Comparison of ENCODE assay signal across 1 cellular context in the genomic region with DNA sequence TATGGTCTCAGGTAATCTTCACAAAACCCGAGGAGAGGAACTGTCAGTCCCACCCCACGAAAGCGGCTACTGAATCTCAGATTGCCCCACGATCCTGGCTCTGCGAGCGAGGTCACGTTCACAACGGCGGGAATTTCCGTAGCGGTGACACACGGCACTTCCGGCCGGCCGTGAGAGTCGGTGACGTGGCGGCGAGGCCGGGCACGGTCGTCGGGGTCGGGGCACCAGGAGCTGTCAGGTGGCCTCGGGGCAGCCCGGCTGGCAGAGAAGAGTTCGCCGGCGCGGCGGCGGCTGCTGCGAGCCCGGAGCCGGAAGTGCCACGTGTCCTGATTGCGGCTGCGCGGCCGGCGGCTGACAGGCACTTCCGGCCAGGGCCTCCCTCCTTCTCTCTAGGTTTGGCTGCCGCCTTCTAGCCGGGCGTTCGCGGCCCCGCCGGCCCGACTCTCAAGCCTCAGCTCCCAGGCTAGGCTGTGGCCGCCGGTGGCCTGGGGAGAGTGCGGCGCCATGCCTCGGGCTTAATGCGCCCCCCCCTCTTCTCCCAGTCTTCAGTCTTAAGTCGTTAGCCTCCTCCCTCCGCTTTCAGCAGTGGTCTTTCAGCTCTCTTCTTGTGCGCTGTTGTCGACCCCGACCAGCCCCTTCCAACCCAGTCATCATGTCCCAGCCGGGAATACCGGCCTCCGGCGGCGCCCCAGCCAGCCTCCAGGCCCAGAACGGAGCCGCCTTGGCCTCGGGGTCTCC.
TF ChIP-seq lines count a peak whose summit lies in the region.

A gene (plus strand): TSS at position 361 of the 738 bp plus-strand sequence. CDS start 292 bp downstream, at position 653.

TF ChIP-seq in GM12878, 131 proteins besides CTCF, POLR2A, EP300 and RAD21 (continued from another document):
- TF ChIP-seq, protein P1, sequence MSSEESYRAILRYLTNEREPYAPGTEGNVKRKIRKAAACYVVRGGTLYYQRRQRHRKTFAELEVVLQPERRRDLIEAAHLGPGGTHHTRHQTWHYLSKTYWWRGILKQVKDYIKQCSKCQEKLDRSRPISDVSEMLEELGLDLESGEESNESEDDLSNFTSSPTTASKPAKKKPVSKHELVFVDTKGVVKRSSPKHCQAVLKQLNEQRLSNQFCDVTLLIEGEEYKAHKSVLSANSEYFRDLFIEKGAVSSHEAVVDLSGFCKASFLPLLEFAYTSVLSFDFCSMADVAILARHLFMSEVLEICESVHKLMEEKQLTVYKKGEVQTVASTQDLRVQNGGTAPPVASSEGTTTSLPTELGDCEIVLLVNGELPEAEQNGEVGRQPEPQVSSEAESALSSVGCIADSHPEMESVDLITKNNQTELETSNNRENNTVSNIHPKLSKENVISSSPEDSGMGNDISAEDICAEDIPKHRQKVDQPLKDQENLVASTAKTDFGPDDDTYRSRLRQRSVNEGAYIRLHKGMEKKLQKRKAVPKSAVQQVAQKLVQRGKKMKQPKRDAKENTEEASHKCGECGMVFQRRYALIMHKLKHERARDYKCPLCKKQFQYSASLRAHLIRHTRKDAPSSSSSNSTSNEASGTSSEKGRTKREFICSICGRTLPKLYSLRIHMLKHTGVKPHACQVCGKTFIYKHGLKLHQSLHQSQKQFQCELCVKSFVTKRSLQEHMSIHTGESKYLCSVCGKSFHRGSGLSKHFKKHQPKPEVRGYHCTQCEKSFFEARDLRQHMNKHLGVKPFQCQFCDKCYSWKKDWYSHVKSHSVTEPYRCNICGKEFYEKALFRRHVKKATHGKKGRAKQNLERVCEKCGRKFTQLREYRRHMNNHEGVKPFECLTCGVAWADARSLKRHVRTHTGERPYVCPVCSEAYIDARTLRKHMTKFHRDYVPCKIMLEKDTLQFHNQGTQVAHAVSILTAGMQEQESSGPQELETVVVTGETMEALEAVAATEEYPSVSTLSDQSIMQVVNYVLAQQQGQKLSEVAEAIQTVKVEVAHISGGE (CRISPR knock-in tag; IDR thresholded peaks at IDR 0.05): peak; percentile 70
- TF ChIP-seq SUPT20H (IDR thresholded peaks at IDR 0.05; ENCODE audit: borderline replicate concordance, control insufficient read depth, low read depth, low read length): no peak
- TF ChIP-seq RB1 (IDR thresholded peaks at IDR 0.05; ENCODE audit: borderline replicate concordance): 0 out of 2 replicates have a peak, but pooled peaks have one; percentile 38
- TF ChIP-seq, protein P2, sequence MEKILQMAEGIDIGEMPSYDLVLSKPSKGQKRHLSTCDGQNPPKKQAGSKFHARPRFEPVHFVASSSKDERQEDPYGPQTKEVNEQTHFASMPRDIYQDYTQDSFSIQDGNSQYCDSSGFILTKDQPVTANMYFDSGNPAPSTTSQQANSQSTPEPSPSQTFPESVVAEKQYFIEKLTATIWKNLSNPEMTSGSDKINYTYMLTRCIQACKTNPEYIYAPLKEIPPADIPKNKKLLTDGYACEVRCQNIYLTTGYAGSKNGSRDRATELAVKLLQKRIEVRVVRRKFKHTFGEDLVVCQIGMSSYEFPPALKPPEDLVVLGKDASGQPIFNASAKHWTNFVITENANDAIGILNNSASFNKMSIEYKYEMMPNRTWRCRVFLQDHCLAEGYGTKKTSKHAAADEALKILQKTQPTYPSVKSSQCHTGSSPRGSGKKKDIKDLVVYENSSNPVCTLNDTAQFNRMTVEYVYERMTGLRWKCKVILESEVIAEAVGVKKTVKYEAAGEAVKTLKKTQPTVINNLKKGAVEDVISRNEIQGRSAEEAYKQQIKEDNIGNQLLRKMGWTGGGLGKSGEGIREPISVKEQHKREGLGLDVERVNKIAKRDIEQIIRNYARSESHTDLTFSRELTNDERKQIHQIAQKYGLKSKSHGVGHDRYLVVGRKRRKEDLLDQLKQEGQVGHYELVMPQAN (conservative IDR thresholded peaks at IDR 0.05): peak; percentile 96
- TF ChIP-seq WRNIP1 (IDR thresholded peaks at IDR 0.05; ENCODE audit: borderline replicate concordance, low read depth, low read length): no peak
- TF ChIP-seq, protein P3, sequence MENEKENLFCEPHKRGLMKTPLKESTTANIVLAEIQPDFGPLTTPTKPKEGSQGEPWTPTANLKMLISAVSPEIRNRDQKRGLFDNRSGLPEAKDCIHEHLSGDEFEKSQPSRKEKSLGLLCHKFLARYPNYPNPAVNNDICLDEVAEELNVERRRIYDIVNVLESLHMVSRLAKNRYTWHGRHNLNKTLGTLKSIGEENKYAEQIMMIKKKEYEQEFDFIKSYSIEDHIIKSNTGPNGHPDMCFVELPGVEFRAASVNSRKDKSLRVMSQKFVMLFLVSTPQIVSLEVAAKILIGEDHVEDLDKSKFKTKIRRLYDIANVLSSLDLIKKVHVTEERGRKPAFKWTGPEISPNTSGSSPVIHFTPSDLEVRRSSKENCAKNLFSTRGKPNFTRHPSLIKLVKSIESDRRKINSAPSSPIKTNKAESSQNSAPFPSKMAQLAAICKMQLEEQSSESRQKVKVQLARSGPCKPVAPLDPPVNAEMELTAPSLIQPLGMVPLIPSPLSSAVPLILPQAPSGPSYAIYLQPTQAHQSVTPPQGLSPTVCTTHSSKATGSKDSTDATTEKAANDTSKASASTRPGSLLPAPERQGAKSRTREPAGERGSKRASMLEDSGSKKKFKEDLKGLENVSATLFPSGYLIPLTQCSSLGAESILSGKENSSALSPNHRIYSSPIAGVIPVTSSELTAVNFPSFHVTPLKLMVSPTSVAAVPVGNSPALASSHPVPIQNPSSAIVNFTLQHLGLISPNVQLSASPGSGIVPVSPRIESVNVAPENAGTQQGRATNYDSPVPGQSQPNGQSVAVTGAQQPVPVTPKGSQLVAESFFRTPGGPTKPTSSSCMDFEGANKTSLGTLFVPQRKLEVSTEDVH (IDR thresholded peaks at IDR 0.05; ENCODE audit: low read depth, partially characterized antibody): peak; percentile 83
- peak; percentile 35; the same call in 1 of the 2 replicates for TF ChIP-seq SPI1 (IDR thresholded peaks at IDR 0.05; ENCODE audit: borderline replicate concordance, insufficient read depth, low read depth, low read length)
- TF ChIP-seq, protein P4, sequence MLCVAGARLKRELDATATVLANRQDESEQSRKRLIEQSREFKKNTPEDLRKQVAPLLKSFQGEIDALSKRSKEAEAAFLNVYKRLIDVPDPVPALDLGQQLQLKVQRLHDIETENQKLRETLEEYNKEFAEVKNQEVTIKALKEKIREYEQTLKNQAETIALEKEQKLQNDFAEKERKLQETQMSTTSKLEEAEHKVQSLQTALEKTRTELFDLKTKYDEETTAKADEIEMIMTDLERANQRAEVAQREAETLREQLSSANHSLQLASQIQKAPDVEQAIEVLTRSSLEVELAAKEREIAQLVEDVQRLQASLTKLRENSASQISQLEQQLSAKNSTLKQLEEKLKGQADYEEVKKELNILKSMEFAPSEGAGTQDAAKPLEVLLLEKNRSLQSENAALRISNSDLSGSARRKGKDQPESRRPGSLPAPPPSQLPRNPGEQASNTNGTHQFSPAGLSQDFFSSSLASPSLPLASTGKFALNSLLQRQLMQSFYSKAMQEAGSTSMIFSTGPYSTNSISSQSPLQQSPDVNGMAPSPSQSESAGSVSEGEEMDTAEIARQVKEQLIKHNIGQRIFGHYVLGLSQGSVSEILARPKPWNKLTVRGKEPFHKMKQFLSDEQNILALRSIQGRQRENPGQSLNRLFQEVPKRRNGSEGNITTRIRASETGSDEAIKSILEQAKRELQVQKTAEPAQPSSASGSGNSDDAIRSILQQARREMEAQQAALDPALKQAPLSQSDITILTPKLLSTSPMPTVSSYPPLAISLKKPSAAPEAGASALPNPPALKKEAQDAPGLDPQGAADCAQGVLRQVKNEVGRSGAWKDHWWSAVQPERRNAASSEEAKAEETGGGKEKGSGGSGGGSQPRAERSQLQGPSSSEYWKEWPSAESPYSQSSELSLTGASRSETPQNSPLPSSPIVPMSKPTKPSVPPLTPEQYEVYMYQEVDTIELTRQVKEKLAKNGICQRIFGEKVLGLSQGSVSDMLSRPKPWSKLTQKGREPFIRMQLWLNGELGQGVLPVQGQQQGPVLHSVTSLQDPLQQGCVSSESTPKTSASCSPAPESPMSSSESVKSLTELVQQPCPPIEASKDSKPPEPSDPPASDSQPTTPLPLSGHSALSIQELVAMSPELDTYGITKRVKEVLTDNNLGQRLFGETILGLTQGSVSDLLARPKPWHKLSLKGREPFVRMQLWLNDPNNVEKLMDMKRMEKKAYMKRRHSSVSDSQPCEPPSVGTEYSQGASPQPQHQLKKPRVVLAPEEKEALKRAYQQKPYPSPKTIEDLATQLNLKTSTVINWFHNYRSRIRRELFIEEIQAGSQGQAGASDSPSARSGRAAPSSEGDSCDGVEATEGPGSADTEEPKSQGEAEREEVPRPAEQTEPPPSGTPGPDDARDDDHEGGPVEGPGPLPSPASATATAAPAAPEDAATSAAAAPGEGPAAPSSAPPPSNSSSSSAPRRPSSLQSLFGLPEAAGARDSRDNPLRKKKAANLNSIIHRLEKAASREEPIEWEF (IDR thresholded peaks at IDR 0.05; ENCODE audit: insufficient replicate concordance, low read depth, low read length): no peak
- TF ChIP-seq SMC3 (IDR thresholded peaks at IDR 0.05; ENCODE audit: borderline replicate concordance, low read length): no peak
- no peak for TF ChIP-seq TCF7 (IDR thresholded peaks at IDR 0.05; ENCODE audit: borderline replicate concordance)
- peak; percentile 19; the same call in 1 of the 2 replicates for TF ChIP-seq CHD1 (IDR thresholded peaks at IDR 0.05; ENCODE audit: low read depth, low read length)
- TF ChIP-seq PML (IDR thresholded peaks at IDR 0.05; ENCODE audit: low read length): 0 out of 2 replicates have a peak, but pooled peaks have one; percentile 96
- peak; percentile 91 for TF ChIP-seq NR2F1 (conservative IDR thresholded peaks at IDR 0.05)
- no peak; the same call in 1 of the 2 replicates for TF ChIP-seq MTA3 (IDR thresholded peaks at IDR 0.05; ENCODE audit: borderline replicate concordance, low read length)
- TF ChIP-seq CREM (IDR thresholded peaks at IDR 0.05; ENCODE audit: low read depth): peak; percentile 84
- peak; percentile 49 for TF ChIP-seq RUNX3 (IDR thresholded peaks at IDR 0.05; ENCODE audit: low read length)
TF ChIP-seq in GM12878: peak in this region for 67.
